7 cellular contexts compared by ENCODE assay signal in genomic region chr3:136198462-136199078, GRCh38. TPM values are rescaled to one million over a fixed set of nuclear protein-coding genes. Genes with fewer than 3 reads are reported as not detected.
DNase-seq lines count a peak whose midpoint lies in the region; ATAC-seq and TF ChIP-seq lines count a peak whose summit lies in the region.
"Not testable (repeated sequence)": the region's sequence is repeated elsewhere in the genome, so short reads cannot be mapped to it uniquely, and the experiment has no call there.

No MANE protein-coding gene starts in this region.

- H3K4me3 ChIP-seq in Caco-2 (ENCODE audit: low read depth, low read length); adrenal gland; left ventricle myocardium inferior; spleen: not testable (repeated sequence)

- not testable (repeated sequence) for H3K36me3 ChIP-seq in Caco-2 (ENCODE audit: control insufficient read depth, insufficient read depth, low read length); adrenal gland (replicated peaks in 1 of 2); left ventricle myocardium inferior; spleen
- peaks cover 13% of the 10 kb centered on the region for H3K36me3 ChIP-seq in KOPT-K1 (ENCODE audit: insufficient read depth, low read length)

- H3K4me1 ChIP-seq in Caco-2 = peaks cover 12% of the 10 kb centered on the region; the same call in 1 of the 2 replicates
- peaks cover 12 to 15% of the 10 kb centered on the region in 2 donors for H3K4me1 ChIP-seq in adrenal gland (replicated peaks in 1 of 2)
- peaks cover 31% of the 10 kb centered on the region for H3K4me1 ChIP-seq in left ventricle myocardium inferior
- H3K4me1 ChIP-seq in spleen = peaks cover 10 to 27% (median 14%) of the 10 kb centered on the region in 6 donors

- intact Hi-C loops in Caco-2 (cut with micrococcal nuclease; ENCODE audit: unreplicated experiment) = loop anchor here (10.0 kb wide), 1 partner anchor 146 kb away; no protein-coding TSS in a partner anchor
- intact Hi-C loops in adrenal gland (cut with DNase I) = loop anchor here in 1 of 2 donors (5.0 to 10.0 kb wide), 2 partner anchors 49 to 114 kb away; no protein-coding TSS in a partner anchor
- intact Hi-C loops in left ventricle myocardium inferior (cut with micrococcal nuclease) = loop anchor here (10.0 kb wide), 1 partner anchor 46 kb away; no protein-coding TSS in a partner anchor
- intact Hi-C loops in spleen (cut with DNase I; ENCODE audit: low total_unique reads) = loop anchor here (10.0 kb wide), 2 partner anchors 46 to 556 kb away; partner anchors contain the start of gene STAG1

- CTCF ChIA-PET in Caco-2 (lab: Charles Lee) = not testable (repeated sequence)

- H3K4me3 Mint-ChIP-seq in Caco-2 (ENCODE audit: unreplicated experiment) = peak overlapping the region; percentile 86
- peak overlapping the region; percentile 96 for H3K4me3 Mint-ChIP-seq in natural killer cell treated with Interleukin-12 subunit alpha and Interleukin-12 subunit beta and Interleukin-15 and Interleukin-18, amount 100 ng/mL, for 72 hours

- 96 to 98% (median 98%) methylated on average over 10 of the region's 10 CpGs for WGBS in adrenal gland, 4 donors
- 94 to 98% (median 98%) methylated on average over 10 of the region's 10 CpGs for WGBS in spleen, 5 donors

- not testable (repeated sequence) for H3K27me3 Mint-ChIP-seq in Caco-2 (ENCODE audit: insufficient read depth, unreplicated experiment); natural killer cell treated with Interleukin-12 subunit alpha and Interleukin-12 subunit beta and Interleukin-15 and Interleukin-18, amount 100 ng/mL, for 72 hours

- TF ChIP-seq CTCF in Caco-2 (IDR thresholded peaks at IDR 0.05; ENCODE audit: insufficient read depth in 1 of 2, low read depth in 1 of 2, low read length in 1 of 2, severe bottlenecking in 1 of 2, unreplicated experiment in 1 of 2); VCaP (conservative IDR thresholded peaks at IDR 0.05); adrenal gland (IDR thresholded peaks at IDR 0.05); left ventricle myocardium inferior (IDR thresholded peaks at IDR 0.05; ENCODE audit: borderline replicate concordance); spleen (IDR thresholded peaks at IDR 0.05 in 8 of 11, conservative IDR thresholded peaks at IDR 0.05 in 3 of 11): not testable (repeated sequence)

- H3K27ac ChIP-seq in KOPT-K1 (ENCODE audit: low read depth, low read length, poor library complexity, severe bottlenecking) (peak overlapping the region; percentile 99), VCaP (peak overlapping the region; percentile 99), adrenal gland (peak overlapping the region in 3 of 5 donors; percentile 60 to 100 (median 100)), left ventricle myocardium inferior (replicated peaks) (peak overlapping the region; percentile 100), spleen (peak overlapping the region in 5 of 8 donors; percentile 100)

- not testable (repeated sequence) for H3K27ac Mint-ChIP-seq in Caco-2 (ENCODE audit: unreplicated experiment)
- peak overlapping the region; percentile 95 for H3K27ac Mint-ChIP-seq in natural killer cell treated with Interleukin-12 subunit alpha and Interleukin-12 subunit beta and Interleukin-15 and Interleukin-18, amount 100 ng/mL, for 72 hours

- H3K4me1 Mint-ChIP-seq in Caco-2 (ENCODE audit: low read depth, unreplicated experiment) = not testable (repeated sequence)
- H3K4me1 Mint-ChIP-seq in natural killer cell treated with Interleukin-12 subunit alpha and Interleukin-12 subunit beta and Interleukin-15 and Interleukin-18, amount 100 ng/mL, for 72 hours (ENCODE audit: low read depth in 2 of 2) = peaks cover 27 to 40% of the 10 kb centered on the region in 2 donors

- not testable (repeated sequence) for H3K9me3 Mint-ChIP-seq in Caco-2 (ENCODE audit: unreplicated experiment); natural killer cell treated with Interleukin-12 subunit alpha and Interleukin-12 subunit beta and Interleukin-15 and Interleukin-18, amount 100 ng/mL, for 72 hours

- H3K9me3 ChIP-seq in Caco-2; adrenal gland (replicated peaks in 1 of 3); left ventricle myocardium inferior (replicated peaks); spleen: not testable (repeated sequence)
- H3K9me3 ChIP-seq in KOPT-K1 (ENCODE audit: insufficient read depth, low read length, poor library complexity, severe bottlenecking) = peaks cover 11% of the 10 kb centered on the region

- not testable (repeated sequence) for ATAC-seq in natural killer cell treated with Interleukin-12 subunit alpha and Interleukin-12 subunit beta and Interleukin-15 and Interleukin-18, amount 100 ng/mL, for 72 hours

- not testable (repeated sequence) for BruUV-seq in Caco-2 (replicated peaks; lab: Mats Ljungman, UMichigan)

- not testable (repeated sequence) for TF ChIP-seq POLR2A in adrenal gland (IDR thresholded peaks at IDR 0.05); spleen (IDR thresholded peaks at IDR 0.05)

- not testable (repeated sequence) for H3K27me3 ChIP-seq in Caco-2 (replicated peaks; ENCODE audit: control insufficient read depth, insufficient read depth, low read length); adrenal gland; left ventricle myocardium inferior (ENCODE audit: low read depth); spleen (replicated peaks in 1 of 7)

- not testable (repeated sequence) for DNase-seq in Caco-2; adrenal gland; left ventricle myocardium inferior; natural killer cell treated with Interleukin-12 subunit alpha and Interleukin-12 subunit beta and Interleukin-15 and Interleukin-18, amount 100 ng/mL, for 72 hours (ENCODE audit: low spot score); spleen

- H3K36me3 Mint-ChIP-seq in Caco-2 (ENCODE audit: insufficient read depth, unreplicated experiment) = peaks cover 34% of the 10 kb centered on the region
- H3K36me3 Mint-ChIP-seq in natural killer cell treated with Interleukin-12 subunit alpha and Interleukin-12 subunit beta and Interleukin-15 and Interleukin-18, amount 100 ng/mL, for 72 hours = peaks cover 17% of the 10 kb centered on the region

- POLR2A ChIA-PET in Caco-2 (lab: Charles Lee) = not testable (repeated sequence)

RNA-seq across cellular contexts. Expression of gene MSL2, which starts 2.4 kb away (rescaled TPM):
- 28.0 and 28.5 TPM in 2 replicates for total RNA-seq in Caco-2 (2022)
- 10 to 100 TPM; 17.2 to 36.0 (median 26.5) TPM for total RNA-seq in adrenal gland
- 10 to 100 TPM in 1 of 3 donors, 1 to 10 TPM in 2; 4.0 to 18.7 (median 6.0) TPM for polyA plus RNA-seq in adrenal gland
- 19.0 TPM for total RNA-seq in left ventricle myocardium inferior
- total RNA-seq in natural killer cell treated with Interleukin-12 subunit alpha and Interleukin-12 subunit beta and Interleukin-15 and Interleukin-18, amount 100 ng/mL, for 72 hours = 10 to 100 TPM; 48.7 to 57.6 TPM
- total RNA-seq in spleen = 10 to 100 TPM; 46.9 to 89.3 (median 59.6) TPM
- 10 to 100 TPM; 12.0 to 14.9 (median 13.3) TPM for polyA plus RNA-seq in spleen

RNA-seq across cellular contexts. Expression of gene PCCB, which starts 51.6 kb away (rescaled TPM):
- 39.7 and 45.5 TPM in 2 replicates for total RNA-seq in Caco-2 (2022)
- 100 to 1,000 TPM; 113 to 247 (median 137) TPM for total RNA-seq in adrenal gland
- polyA plus RNA-seq in adrenal gland = 100 to 1,000 TPM in 1 of 3 donors, 10 to 100 TPM in 2; 24.6 to 156 (median 61.1) TPM
- 106 TPM for total RNA-seq in left ventricle myocardium inferior
- total RNA-seq in natural killer cell treated with Interleukin-12 subunit alpha and Interleukin-12 subunit beta and Interleukin-15 and Interleukin-18, amount 100 ng/mL, for 72 hours = 10 to 100 TPM; 40.4 to 45.0 TPM
- 10 to 100 TPM; 17.3 to 24.7 (median 21.0) TPM for total RNA-seq in spleen
- polyA plus RNA-seq in spleen = 10 to 100 TPM; 11.9 to 18.3 (median 15.7) TPM
